In genomic region chr12:6957151-6957701, GRCh38 we compare ENCODE assay signal across 16 cellular contexts. TPM values are rescaled to one million over a fixed set of nuclear protein-coding genes. Genes with fewer than 3 reads are reported as not detected.
DNase-seq lines count a peak whose midpoint lies in the region; ATAC-seq and TF ChIP-seq lines count a peak whose summit lies in the region.
"Had no signal": no experiment of that assay in that cellular context is flagged by ENCODE, and none has a peak within 500 bp of the region (broad histone marks: within the 10 kb centered on the region; RNA-seq: fewer than 3 reads in every experiment).

No MANE protein-coding gene starts in this region.

- peaks cover 5% of the 10 kb centered on the region for H3K27me3 Mint-ChIP-seq in activated naive CD8-positive, alpha-beta T cell treated with anti-CD3 and anti-CD28 coated beads, Interleukin-2, amount 50 U/mL, for 24 hours
- no peaks in the 10 kb centered on the region for H3K27me3 Mint-ChIP-seq in osteocyte (ENCODE audit: unreplicated experiment)

- H3K36me3 Mint-ChIP-seq in activated naive CD8-positive, alpha-beta T cell treated with anti-CD3 and anti-CD28 coated beads, Interleukin-2, amount 50 U/mL, for 24 hours (ENCODE audit: low read depth) = peaks cover 84% of the 10 kb centered on the region
- H3K36me3 Mint-ChIP-seq in osteocyte (ENCODE audit: unreplicated experiment) = no peaks in the 10 kb centered on the region

- TF ChIP-seq POLR2A in spleen (IDR thresholded peaks at IDR 0.05) = no peak

- H3K27ac ChIP-seq in KOPT-K1 (ENCODE audit: low read depth, low read length, poor library complexity, severe bottlenecking) (peak overlapping the region; percentile 97), spleen (peak overlapping the region; percentile 61 to 99 (median 96))
- H3K27ac ChIP-seq: A549 had no signal

- no peak for TF ChIP-seq CTCF in spleen (IDR thresholded peaks at IDR 0.05 in 8 of 11, conservative IDR thresholded peaks at IDR 0.05 in 3 of 11)
- no peak for TF ChIP-seq CTCF in osteocyte (IDR thresholded peaks at IDR 0.05)

- peak overlapping the region in 2 of 8 donors; percentile 30 to 97 for H3K4me3 ChIP-seq in spleen
- H3K4me3 ChIP-seq: A549, vagina had no signal

- DNase-seq in activated CD8-positive, alpha-beta memory T cell treated with anti-CD3 and anti-CD28 coated beads for 24 hours = peak; percentile 74
- no peak for DNase-seq in activated CD8-positive, alpha-beta memory T cell treated with anti-CD3 and anti-CD28 coated beads, Interleukin-2, amount 50 U/mL, for 48 hours
- DNase-seq in activated naive CD8-positive, alpha-beta T cell treated with anti-CD3 and anti-CD28 coated beads, Interleukin-2, amount 50 U/mL, for 24 hours = no peak
- DNase-seq in spleen (peak; percentile 82), iPS-NIHi11 (ENCODE audit: low spot score) (no peak), osteocyte (ENCODE audit: extremely low spot score, unreplicated experiment) (no peak), NCI-H1105 treated with DMSO at 0.1 percent for 48 hours (lab: John Stamatoyannopoulos, UW) (no peak)
- DNase-seq: NCI-H2029; stimulated activated CD4-positive, alpha-beta T cell treated with anti-CD3 and anti-CD28 coated beads, Interleukin-12 subunit alpha, Interleukin-12 subunit beta, amount 100 ng/mL, for 4 hours; SW 1271 had no signal

- H3K36me3 ChIP-seq in KOPT-K1 (ENCODE audit: insufficient read depth, low read length) (peaks cover 62% of the 10 kb centered on the region), spleen (peaks cover 0 to 90% (median 57%) of the 10 kb centered on the region in 6 donors)
- H3K36me3 ChIP-seq: vagina had no signal

- 66 to 82% (median 72%) methylated on average over 19 to 20 of the region's 20 CpGs for WGBS in spleen, 5 donors

- peaks cover 82 to 100% (median 94%) of the 10 kb centered on the region in 6 donors for H3K4me1 ChIP-seq in spleen

- no peaks in the 10 kb centered on the region for H3K27me3 ChIP-seq in spleen (replicated peaks in 1 of 7)
- H3K27me3 ChIP-seq: vagina had no signal

- peak overlapping the region; percentile 93 for H3K4me3 Mint-ChIP-seq in activated naive CD8-positive, alpha-beta T cell treated with anti-CD3 and anti-CD28 coated beads, Interleukin-2, amount 50 U/mL, for 24 hours
- no peak overlapping the region for H3K4me3 Mint-ChIP-seq in osteocyte (ENCODE audit: unreplicated experiment)

- ATAC-seq in activated naive CD8-positive, alpha-beta T cell treated with anti-CD3 and anti-CD28 coated beads, Interleukin-2, amount 50 U/mL, for 24 hours = no peak
- ATAC-seq: A549 had no signal

- H3K9me3 Mint-ChIP-seq in activated naive CD8-positive, alpha-beta T cell treated with anti-CD3 and anti-CD28 coated beads, Interleukin-2, amount 50 U/mL, for 24 hours = no peaks in the 10 kb centered on the region
- H3K9me3 Mint-ChIP-seq in osteocyte (ENCODE audit: unreplicated experiment) = no peaks in the 10 kb centered on the region

- H3K27ac Mint-ChIP-seq in activated naive CD8-positive, alpha-beta T cell treated with anti-CD3 and anti-CD28 coated beads, Interleukin-2, amount 50 U/mL, for 24 hours = peak overlapping the region; percentile 99
- no peak overlapping the region for H3K27ac Mint-ChIP-seq in osteocyte (ENCODE audit: unreplicated experiment)

- H3K9me3 ChIP-seq in KOPT-K1 (ENCODE audit: insufficient read depth, low read length, poor library complexity, severe bottlenecking) = no peaks in the 10 kb centered on the region
- H3K9me3 ChIP-seq in spleen = no peaks in the 10 kb centered on the region
- H3K9me3 ChIP-seq: A549, vagina had no signal

- peaks cover 90% of the 10 kb centered on the region for H3K4me1 Mint-ChIP-seq in activated naive CD8-positive, alpha-beta T cell treated with anti-CD3 and anti-CD28 coated beads, Interleukin-2, amount 50 U/mL, for 24 hours
- H3K4me1 Mint-ChIP-seq in osteocyte (ENCODE audit: unreplicated experiment) = peaks cover 33% of the 10 kb centered on the region

- intact Hi-C loops in spleen (cut with DNase I; ENCODE audit: low total_unique reads) = no loop called here

RNA-seq across cellular contexts. Expression of gene PTPN6, which starts 6.1 kb away (rescaled TPM):
- total RNA-seq in spleen (100 to 1,000 TPM; 314 to 431 (median 423) TPM), osteocyte (0.29 and 0.94 TPM in 2 replicates)
- 100 to 1,000 TPM; 398 to 713 (median 604) TPM for polyA plus RNA-seq in spleen
- polyA plus RNA-seq: neural cell had no signal

RNA-seq across cellular contexts. Expression of gene PHB2, which starts 13.2 kb away (rescaled TPM):
- total RNA-seq in spleen (100 to 1,000 TPM; 127 to 143 (median 133) TPM), osteocyte (202 and 205 TPM in 2 replicates)
- polyA plus RNA-seq in spleen = 100 to 1,000 TPM; 166 to 199 (median 177) TPM

RNA-seq across cellular contexts. Expression of gene C12orf57, which starts 13.4 kb away (rescaled TPM):
- total RNA-seq in spleen (100 to 1,000 TPM in 6 of 7 donors, 10 to 100 TPM in 1; 79.2 to 364 (median 116) TPM), osteocyte (287 and 309 TPM in 2 replicates)
- 100 to 1,000 TPM; 181 to 323 (median 242) TPM for polyA plus RNA-seq in spleen

RNA-seq across cellular contexts. Expression of gene EMG1, which starts 13.5 kb away (rescaled TPM):
- total RNA-seq in spleen = 10 to 100 TPM; 19.9 to 56.3 (median 44.0) TPM
- polyA plus RNA-seq in spleen = 10 to 100 TPM; 23.6 to 38.3 (median 37.1) TPM
- 29.5 and 29.8 TPM in 2 replicates for total RNA-seq in osteocyte

RNA-seq across cellular contexts. Expression of gene RNU7-1, which starts 13.6 kb away (rescaled TPM):
- total RNA-seq in spleen = not detected
- not detected for polyA plus RNA-seq in spleen
- not detected in 2 replicates for total RNA-seq in osteocyte
- total RNA-seq: frontal cortex, kidney epithelial cell, vagina had no signal
- polyA plus RNA-seq: A549, neural cell had no signal

Comparison
In these comparisons a context has a peak if more than half of its experiments do, and no peak if none do; other contexts are left out.
1. DNase-seq: peak in activated CD8-positive, alpha-beta memory T cell treated with anti-CD3 and anti-CD28 coated beads for 24 hours (single experiment) and spleen (single experiment); none in activated CD8-positive, alpha-beta memory T cell treated with anti-CD3 and anti-CD28 coated beads, Interleukin-2, amount 50 U/mL, for 48 hours (single experiment), activated naive CD8-positive, alpha-beta T cell treated with anti-CD3 and anti-CD28 coated beads, Interleukin-2, amount 50 U/mL, for 24 hours (single experiment), iPS-NIHi11 (single experiment), osteocyte (single experiment) and NCI-H1105 treated with DMSO at 0.1 percent for 48 hours (single experiment).
2. RNA of gene PTPN6, which starts 6.1 kb away (total RNA-seq): 314 to 431 TPM in spleen; 0.29 to 0.94 TPM in osteocyte; every median in the first group is over 100 times any median in the second.